1 cellular context compared by ENCODE assay signal in the genomic region with DNA sequence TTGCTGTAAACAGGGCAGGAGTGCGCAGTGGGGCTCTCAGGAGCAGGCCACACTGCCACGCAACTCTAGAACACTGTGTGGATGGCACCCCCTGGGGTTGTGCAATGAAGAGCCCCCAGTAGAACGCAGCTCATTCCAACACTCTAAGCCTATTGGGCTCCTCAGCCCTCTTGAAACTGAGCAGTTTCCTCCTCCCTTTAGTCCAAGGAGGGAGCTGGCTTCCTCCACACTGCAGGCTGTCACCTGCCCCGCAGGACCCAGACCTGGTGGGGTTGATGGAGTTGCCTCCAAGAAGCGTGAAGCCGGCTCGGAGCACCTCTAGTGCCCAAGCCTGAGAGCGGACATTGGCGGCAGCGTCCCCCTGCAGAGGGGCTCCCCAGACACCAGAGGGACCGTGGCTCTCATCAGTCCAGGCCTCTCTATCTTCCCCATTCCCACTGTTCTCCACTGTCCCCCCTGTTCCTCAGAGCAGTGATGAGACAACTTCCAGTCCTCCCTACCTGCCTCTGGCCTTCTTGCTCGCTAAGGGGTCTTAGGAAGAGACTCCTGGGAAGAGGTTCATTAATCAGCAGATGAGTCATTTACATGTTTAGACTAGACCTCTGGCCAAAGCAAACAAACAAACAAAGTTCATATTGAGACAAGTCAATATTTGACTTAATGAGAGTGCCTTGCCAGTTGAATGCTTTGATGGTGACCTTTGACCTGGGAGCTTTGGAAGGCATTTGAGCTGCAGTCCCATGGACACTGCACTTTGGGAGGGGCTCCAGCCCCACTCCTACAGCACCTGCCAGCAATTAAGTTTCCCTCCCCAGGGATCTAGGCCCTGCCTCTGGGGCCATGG.
TF ChIP-seq lines count a peak whose summit lies in the region.

No MANE protein-coding gene starts in this region.

TF ChIP-seq in WTC11, 78 proteins besides CTCF, POLR2A, EP300 and RAD21 (continued from another document):
- TF ChIP-seq ZBTB21 (CRISPR knock-in tag; IDR thresholded peaks at IDR 0.05; ENCODE audit: borderline replicate concordance): 0 out of 2 replicates have a peak, but pooled peaks have one; percentile 63
- no peak for TF ChIP-seq ZNF121 (CRISPR knock-in tag; IDR thresholded peaks at IDR 0.05)
- TF ChIP-seq SOX15 (CRISPR knock-in tag; IDR thresholded peaks at IDR 0.05): no peak
- TF ChIP-seq ESRRA (CRISPR knock-in tag; IDR thresholded peaks at IDR 0.05; ENCODE audit: borderline replicate concordance): no peak
TF ChIP-seq in WTC11: peak in this region for 2.
